In the genomic region with DNA sequence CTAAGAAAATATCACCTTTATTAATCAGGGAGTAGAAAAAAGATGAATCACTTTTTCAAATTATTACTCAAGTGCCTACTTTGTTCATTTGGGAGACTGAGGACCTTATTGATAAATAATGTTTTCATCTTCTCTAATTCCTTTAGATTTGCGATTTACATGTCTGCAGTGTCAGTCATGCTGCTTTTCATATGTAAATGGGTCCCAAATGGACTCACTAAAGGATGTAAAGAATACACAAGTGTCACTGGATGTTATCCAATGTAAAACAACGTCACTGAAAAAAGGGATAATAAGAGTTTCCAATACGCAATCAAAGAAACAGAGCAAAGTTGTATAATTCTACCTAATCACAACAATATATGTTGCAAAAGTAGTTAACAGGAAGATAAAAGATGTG, we compare ENCODE assay signal across 32 cellular contexts.
"Had no signal": no experiment of that assay in that cellular context is flagged by ENCODE, and none has a peak within 500 bp of the region (broad histone marks: within the 10 kb centered on the region; RNA-seq: fewer than 3 reads in every experiment).

No MANE protein-coding gene starts in this region.

- H3K27me3 ChIP-seq: esophagus squamous epithelium, left lung, neutrophil, sigmoid colon, testis, tibial nerve, upper lobe of left lung had no signal

- H3K4me3 Mint-ChIP-seq: mesothelial cell of epicardium; naive B cell; natural killer cell treated with Interleukin-12 subunit alpha and Interleukin-12 subunit beta and Interleukin-15 and Interleukin-18, amount 100 ng/mL, for 72 hours; neural crest cell; stimulated activated effector memory CD8-positive, alpha-beta T cell treated with anti-CD3 and anti-CD28 coated beads, Interleukin-12 subunit alpha, Interleukin-12 subunit beta, amount 100 ng/mL, for 72 hours had no signal

- H3K27ac Mint-ChIP-seq: mesothelial cell of epicardium; naive B cell; natural killer cell treated with Interleukin-12 subunit alpha and Interleukin-12 subunit beta and Interleukin-15 and Interleukin-18, amount 100 ng/mL, for 72 hours; progenitor cell of endocrine pancreas; stimulated activated effector memory CD8-positive, alpha-beta T cell treated with anti-CD3 and anti-CD28 coated beads, Interleukin-12 subunit alpha, Interleukin-12 subunit beta, amount 100 ng/mL, for 72 hours had no signal

- DNase-seq: dermis blood vessel endothelial cell; effector memory CD4-positive, alpha-beta T cell; erythroblast; esophagus squamous epithelium; foreskin melanocyte; glutamatergic neuron; hypothalamus; left cardiac atrium; left lung; mesenchymal stem cell; mucosa of descending colon; naive B cell; right cardiac atrium; sigmoid colon; stimulated activated CD4-positive, alpha-beta T cell treated with anti-CD3 and anti-CD28 coated beads, Interleukin-2, amount 100 ng/mL, for 24 hours; stimulated activated CD4-positive, alpha-beta T cell treated with anti-CD3 and anti-CD28 coated beads, Interleukin-4, amount 100 ng/mL, for 24 hours; stimulated activated naive CD8-positive, alpha-beta T cell treated with anti-CD3 and anti-CD28 coated beads, Interleukin-15, Interleukin-2, amounts not matched to agents 100 U/mL and 50 U/mL, for 24 hours; substantia nigra; testis; upper lobe of left lung had no signal

- H3K9ac ChIP-seq: parathyroid adenoma had no signal

- H3K4me1 ChIP-seq: esophagus squamous epithelium, left lung, parathyroid adenoma, sigmoid colon, testis, tibial nerve, upper lobe of left lung had no signal

- ATAC-seq: left cardiac atrium; left lung; mucosa of descending colon; natural killer cell treated with Interleukin-12 subunit alpha and Interleukin-12 subunit beta and Interleukin-15 and Interleukin-18, amount 100 ng/mL, for 72 hours; right cardiac atrium; stimulated activated effector memory CD8-positive, alpha-beta T cell treated with anti-CD3 and anti-CD28 coated beads, Interleukin-12 subunit alpha, Interleukin-12 subunit beta, amount 100 ng/mL, for 72 hours; stimulated activated naive CD8-positive, alpha-beta T cell treated with anti-CD3 and anti-CD28 coated beads, Interleukin-15, Interleukin-2, amounts not matched to agents 100 U/mL and 50 U/mL, for 24 hours had no signal

- H3K9me3 Mint-ChIP-seq: mesothelial cell of epicardium; natural killer cell treated with Interleukin-12 subunit alpha and Interleukin-12 subunit beta and Interleukin-15 and Interleukin-18, amount 100 ng/mL, for 72 hours; neural crest cell; stimulated activated effector memory CD8-positive, alpha-beta T cell treated with anti-CD3 and anti-CD28 coated beads, Interleukin-12 subunit alpha, Interleukin-12 subunit beta, amount 100 ng/mL, for 72 hours had no signal

- H3K4me1 Mint-ChIP-seq: mesothelial cell of epicardium; naive B cell; stimulated activated effector memory CD8-positive, alpha-beta T cell treated with anti-CD3 and anti-CD28 coated beads, Interleukin-12 subunit alpha, Interleukin-12 subunit beta, amount 100 ng/mL, for 72 hours had no signal

- H2AFZ ChIP-seq: parathyroid adenoma had no signal

- H3K27ac ChIP-seq: coronary artery, esophagus squamous epithelium, left lung, neutrophil, parathyroid adenoma, sigmoid colon, testis, tibial nerve, upper lobe of left lung had no signal

- H3K36me3 ChIP-seq: esophagus squamous epithelium, left lung, neutrophil, sigmoid colon, upper lobe of left lung had no signal

- H3K4me3 ChIP-seq: coronary artery, esophagus squamous epithelium, left lung, mucosa of descending colon, sigmoid colon, testis, tibial nerve, upper lobe of left lung had no signal

- H3K9me3 ChIP-seq: esophagus squamous epithelium, left lung, mucosa of descending colon, neutrophil, sigmoid colon, testis, tibial nerve, upper lobe of left lung had no signal

- H3K27me3 Mint-ChIP-seq: naive B cell; natural killer cell treated with Interleukin-12 subunit alpha and Interleukin-12 subunit beta and Interleukin-15 and Interleukin-18, amount 100 ng/mL, for 72 hours; progenitor cell of endocrine pancreas had no signal

- FAIRE-seq: endometrium, islet of Langerhans, urothelium cell line had no signal

- H3K36me3 Mint-ChIP-seq: natural killer cell treated with Interleukin-12 subunit alpha and Interleukin-12 subunit beta and Interleukin-15 and Interleukin-18, amount 100 ng/mL, for 72 hours; stimulated activated effector memory CD8-positive, alpha-beta T cell treated with anti-CD3 and anti-CD28 coated beads, Interleukin-12 subunit alpha, Interleukin-12 subunit beta, amount 100 ng/mL, for 72 hours had no signal
